Comparison of ENCODE assay signal across 8 cellular contexts in the genomic region with DNA sequence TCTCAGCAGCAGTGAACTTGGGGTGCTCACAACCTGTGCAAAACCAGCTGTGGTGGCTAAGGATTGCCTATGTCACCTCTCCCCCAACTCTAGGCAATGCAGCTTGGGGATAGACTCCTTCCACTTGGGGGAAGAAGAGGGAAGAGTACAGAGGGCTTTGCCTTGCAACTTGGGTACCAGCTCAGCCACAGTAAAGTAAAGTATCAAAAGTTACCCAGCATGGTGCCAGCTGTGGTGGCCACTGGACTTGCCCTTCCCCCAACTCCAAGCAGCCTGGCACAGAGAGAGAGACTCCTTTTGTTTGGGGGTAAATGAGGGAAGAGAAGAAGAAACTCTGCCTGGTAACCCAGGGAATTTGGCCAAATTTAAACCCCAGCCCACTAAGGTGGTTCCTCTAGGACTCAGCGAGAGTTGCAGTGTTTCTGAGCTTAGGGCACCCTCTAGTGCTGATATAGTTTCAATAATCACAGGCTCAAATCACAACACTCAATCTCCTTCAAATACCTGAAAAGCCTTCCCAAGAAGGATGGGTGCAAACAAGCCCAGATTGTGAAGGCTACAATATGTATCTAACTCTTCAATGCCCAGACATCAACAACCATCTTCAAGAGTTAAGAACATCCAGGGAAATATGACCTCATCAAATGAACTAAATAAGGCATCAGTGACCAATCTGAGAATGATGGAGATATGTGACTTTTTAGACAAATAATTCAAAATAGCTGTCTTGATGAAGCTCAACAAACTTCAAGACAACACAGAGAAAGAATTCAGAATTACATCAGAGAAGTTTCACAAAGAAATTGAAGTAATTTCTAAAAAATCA. TPM values are rescaled to one million over a fixed set of nuclear protein-coding genes. Genes with fewer than 3 reads are reported as not detected.
DNase-seq lines count a peak whose midpoint lies in the region; ATAC-seq and TF ChIP-seq lines count a peak whose summit lies in the region.

No MANE protein-coding gene starts in this region.

- no peak overlapping the region for H3K27ac Mint-ChIP-seq in activated CD8-positive, alpha-beta T cell treated with anti-CD3 and anti-CD28 coated beads for 36 hours
- H3K27ac Mint-ChIP-seq in activated CD8-positive, alpha-beta T cell treated with anti-CD3 and anti-CD28 coated beads, Interleukin-2, amount 10 ng/mL, durations not matched to agents 7 days and 5 days, result no peak overlapping the region

- H3K27me3 ChIP-seq in upper lobe of right lung, result peaks cover 22% of the 10 kb centered on the region

- CTCF ChIA-PET in activated CD8-positive, alpha-beta T cell treated with anti-CD3 and anti-CD28 coated beads for 36 hours (lab: Charles Lee), result interaction anchor here (1.5 to 1.6 kb wide), 2 partner anchors 24 to 47 kb away, joined by 5 to 8 read pairs; no protein-coding TSS in a partner anchor
- CTCF ChIA-PET in activated CD8-positive, alpha-beta T cell treated with anti-CD3 and anti-CD28 coated beads, Interleukin-2, amount 10 ng/mL, durations not matched to agents 7 days and 5 days (lab: Charles Lee), result interaction anchor here (1.0 to 1.7 kb wide), 5 partner anchors 10 to 111 kb away, joined by 3 to 11 read pairs (median 5); no protein-coding TSS in a partner anchor

- H3K4me1 Mint-ChIP-seq in activated CD8-positive, alpha-beta T cell treated with anti-CD3 and anti-CD28 coated beads for 36 hours (ENCODE audit: low read depth), result no peaks in the 10 kb centered on the region
- no peaks in the 10 kb centered on the region for H3K4me1 Mint-ChIP-seq in activated CD8-positive, alpha-beta T cell treated with anti-CD3 and anti-CD28 coated beads, Interleukin-2, amount 10 ng/mL, durations not matched to agents 7 days and 5 days (ENCODE audit: low read depth)

- POLR2A ChIA-PET in activated CD8-positive, alpha-beta T cell treated with anti-CD3 and anti-CD28 coated beads for 36 hours (lab: Charles Lee), result interaction anchor here (0.5 kb wide), 1 partner anchor 203 kb away, joined by 4 read pairs; no protein-coding TSS in a partner anchor
- POLR2A ChIA-PET in activated CD8-positive, alpha-beta T cell treated with anti-CD3 and anti-CD28 coated beads, Interleukin-2, amount 10 ng/mL, durations not matched to agents 7 days and 5 days (lab: Charles Lee), result no interaction called here

- no peak overlapping the region for H3K27ac ChIP-seq in upper lobe of right lung

- no peaks in the 10 kb centered on the region for H3K36me3 ChIP-seq in upper lobe of right lung

- H3K27me3 Mint-ChIP-seq in activated CD8-positive, alpha-beta T cell treated with anti-CD3 and anti-CD28 coated beads for 36 hours, result peaks cover 12% of the 10 kb centered on the region
- H3K27me3 Mint-ChIP-seq in activated CD8-positive, alpha-beta T cell treated with anti-CD3 and anti-CD28 coated beads, Interleukin-2, amount 10 ng/mL, durations not matched to agents 7 days and 5 days (ENCODE audit: low read depth), result peaks cover 30% of the 10 kb centered on the region

- H3K4me3 ChIP-seq in fibroblast of mammary gland (ENCODE audit: control insufficient read depth, low read depth, low read length), result no peak overlapping the region
- H3K4me3 ChIP-seq in upper lobe of right lung, result no peak overlapping the region

- intact Hi-C loops in activated CD8-positive, alpha-beta T cell treated with anti-CD3 and anti-CD28 coated beads for 36 hours (cut with micrococcal nuclease), result no loop called here
- intact Hi-C loops in upper lobe of right lung (cut with DNase I), result no loop called here

- no peaks in the 10 kb centered on the region for H3K4me1 ChIP-seq in upper lobe of right lung

- peak; percentile 7 for DNase-seq in activated CD8-positive, alpha-beta T cell treated with anti-CD3 and anti-CD28 coated beads for 36 hours
- no peak for DNase-seq in activated CD8-positive, alpha-beta T cell treated with anti-CD3 and anti-CD28 coated beads, Interleukin-2, amount 10 ng/mL, durations not matched to agents 7 days and 5 days
- peak; percentile 31 for DNase-seq in NCI-H69 (lab: John Stamatoyannopoulos, UW)
- DNase-seq in fibroblast of mammary gland (ENCODE audit: low read depth), result peak; percentile 20
- no peak for DNase-seq in upper lobe of right lung
- no peak for DNase-seq in NCI-H510A (lab: John Stamatoyannopoulos, UW)

- H3K36me3 Mint-ChIP-seq in activated CD8-positive, alpha-beta T cell treated with anti-CD3 and anti-CD28 coated beads for 36 hours (ENCODE audit: low read depth), result no peaks in the 10 kb centered on the region
- no peaks in the 10 kb centered on the region for H3K36me3 Mint-ChIP-seq in activated CD8-positive, alpha-beta T cell treated with anti-CD3 and anti-CD28 coated beads, Interleukin-2, amount 10 ng/mL, durations not matched to agents 7 days and 5 days (ENCODE audit: low read depth)

- H3K4me3 Mint-ChIP-seq in activated CD8-positive, alpha-beta T cell treated with anti-CD3 and anti-CD28 coated beads for 36 hours, result no peak overlapping the region
- H3K4me3 Mint-ChIP-seq in activated CD8-positive, alpha-beta T cell treated with anti-CD3 and anti-CD28 coated beads, Interleukin-2, amount 10 ng/mL, durations not matched to agents 7 days and 5 days, result no peak overlapping the region

- no peak for ATAC-seq in activated CD8-positive, alpha-beta T cell treated with anti-CD3 and anti-CD28 coated beads for 36 hours
- no peak for ATAC-seq in activated CD8-positive, alpha-beta T cell treated with anti-CD3 and anti-CD28 coated beads, Interleukin-2, amount 10 ng/mL, durations not matched to agents 7 days and 5 days
- ATAC-seq in upper lobe of right lung, result peak; percentile 71
- no peak for ATAC-seq in GM18498 (IDR thresholded peaks at IDR 0.05; ENCODE audit: unreplicated experiment)
- ATAC-seq in HG03460 (IDR thresholded peaks at IDR 0.05; ENCODE audit: unreplicated experiment), result no peak

- H3K9me3 ChIP-seq in upper lobe of right lung, result no peaks in the 10 kb centered on the region

- no peak for TF ChIP-seq CTCF in activated CD8-positive, alpha-beta T cell treated with anti-CD3 and anti-CD28 coated beads for 36 hours (IDR thresholded peaks at IDR 0.05)
- TF ChIP-seq CTCF in fibroblast of mammary gland (conservative IDR thresholded peaks at IDR 0.05; ENCODE audit: control insufficient read depth, insufficient read depth, low read depth, low read length) (peak; percentile 39), upper lobe of right lung (IDR thresholded peaks at IDR 0.05) (peak; percentile 30)

- no peaks in the 10 kb centered on the region for H3K9me3 Mint-ChIP-seq in activated CD8-positive, alpha-beta T cell treated with anti-CD3 and anti-CD28 coated beads for 36 hours
- no peaks in the 10 kb centered on the region for H3K9me3 Mint-ChIP-seq in activated CD8-positive, alpha-beta T cell treated with anti-CD3 and anti-CD28 coated beads, Interleukin-2, amount 10 ng/mL, durations not matched to agents 7 days and 5 days (ENCODE audit: insufficient read depth)

RNA-seq across cellular contexts. Expression of gene DEFB129, which starts 7.6 kb away (rescaled TPM):
- total RNA-seq in activated CD8-positive, alpha-beta T cell treated with anti-CD3 and anti-CD28 coated beads for 36 hours, result not detected
- total RNA-seq in activated CD8-positive, alpha-beta T cell treated with anti-CD3 and anti-CD28 coated beads, Interleukin-2, amount 10 ng/mL, durations not matched to agents 7 days and 5 days, result not detected
- total RNA-seq in upper lobe of right lung, result not detected

RNA-seq across cellular contexts. Expression of gene DEFB128, which starts 30.0 kb away (rescaled TPM):
- not detected for total RNA-seq in activated CD8-positive, alpha-beta T cell treated with anti-CD3 and anti-CD28 coated beads for 36 hours
- total RNA-seq in activated CD8-positive, alpha-beta T cell treated with anti-CD3 and anti-CD28 coated beads, Interleukin-2, amount 10 ng/mL, durations not matched to agents 7 days and 5 days, result not detected
- not detected for total RNA-seq in upper lobe of right lung

RNA-seq across cellular contexts. Expression of gene DEFB132, which starts 38.0 kb away (rescaled TPM):
- total RNA-seq in activated CD8-positive, alpha-beta T cell treated with anti-CD3 and anti-CD28 coated beads for 36 hours, result not detected
- not detected for total RNA-seq in activated CD8-positive, alpha-beta T cell treated with anti-CD3 and anti-CD28 coated beads, Interleukin-2, amount 10 ng/mL, durations not matched to agents 7 days and 5 days
- not detected for total RNA-seq in upper lobe of right lung

Comparison
In these comparisons a context has a peak if more than half of its experiments do, and no peak if none do; other contexts are left out.
1. DNase-seq: peak in activated CD8-positive, alpha-beta T cell treated with anti-CD3 and anti-CD28 coated beads for 36 hours (single experiment), NCI-H69 (single experiment) and fibroblast of mammary gland (single experiment); none in activated CD8-positive, alpha-beta T cell treated with anti-CD3 and anti-CD28 coated beads, Interleukin-2, amount 10 ng/mL, durations not matched to agents 7 days and 5 days (single experiment), upper lobe of right lung (single experiment) and NCI-H510A (single experiment).